36 cellular contexts compared by ENCODE assay signal in genomic region chr4:58074382-58074781, GRCh38.
DNase-seq lines count a peak whose midpoint lies in the region; ATAC-seq, FAIRE-seq and TF ChIP-seq lines count a peak whose summit lies in the region.
"Had no signal": no experiment of that assay in that cellular context is flagged by ENCODE, and none has a peak within 500 bp of the region (broad histone marks: within the 10 kb centered on the region; RNA-seq: fewer than 3 reads in every experiment).

No MANE protein-coding gene starts in this region.

- H3K27me3 ChIP-seq in K562 (ENCODE audit: control insufficient read depth in 2 of 2, insufficient read depth in 2 of 2, low read length in 2 of 2) = no peaks in the 10 kb centered on the region
- no peaks in the 10 kb centered on the region for H3K27me3 ChIP-seq in H1 (replicated peaks in 1 of 4; ENCODE audit: control insufficient read depth in 3 of 4, extremely low read depth in 1 of 4, insufficient read depth in 3 of 4, low read length in 3 of 4)
- H3K27me3 ChIP-seq: BE2C; BLaER1; BLaER1 treated with 17β-estradiol and CSF1 and Interleukin-3, amounts not matched to agents 10 nM and 100 nM had no signal

- H3K56ac ChIP-seq in H1 (replicated peaks; ENCODE audit: insufficient read length, low read depth, low read length) = no peak overlapping the region

- no peak for TF ChIP-seq EP300 in K562 (IDR thresholded peaks at IDR 0.05; ENCODE audit: low read length)
- TF ChIP-seq EP300 in H1 (IDR thresholded peaks at IDR 0.05; ENCODE audit: borderline replicate concordance in 1 of 2, low read depth in 2 of 2, low read length in 2 of 2) = no peak

- CTCF ChIA-PET in HEK293 (lab: Yijun Ruan, JAX) (no interaction called here), K562 (lab: Yijun Ruan, JAX; ENCODE audit: low intra/inter-chr PET ratio) (no interaction called here), H1 (lab: Charles Lee; ENCODE audit: partially characterized antibody) (no interaction called here)

- no peak overlapping the region for H2BK20ac ChIP-seq in H1 (ENCODE audit: low read length)

- no TSS peak for BruUV-seq in K562 (replicated peaks; lab: Mats Ljungman, UMichigan)

- H3K14ac ChIP-seq in H1 (ENCODE audit: insufficient read length) = no peak overlapping the region

- no peaks in the 10 kb centered on the region for H3K23me2 ChIP-seq in H1 (ENCODE audit: low read depth, low read length)

- H3K9me3 Mint-ChIP-seq in activated naive CD4-positive, alpha-beta T cell treated with anti-CD3 and anti-CD28 coated beads, Interleukin-2, amount 50 U/mL, for 72 hours = peaks cover 13 to 16% of the 10 kb centered on the region in 2 donors

- TF ChIP-seq POLR2A in K562 (conservative IDR thresholded peaks at IDR 0.05) (no peak), H1 (IDR thresholded peaks at IDR 0.05; ENCODE audit: control extremely low read depth in 1 of 2, low read depth in 2 of 2, low read length in 2 of 2) (no peak)

- H3K27ac Mint-ChIP-seq in activated naive CD4-positive, alpha-beta T cell treated with anti-CD3 and anti-CD28 coated beads, Interleukin-2, amount 50 U/mL, for 72 hours = no peak overlapping the region
- H3K27ac Mint-ChIP-seq: B cell; CD14-positive monocyte; CD4-positive, alpha-beta memory T cell; CD4-positive, alpha-beta T cell; CD4-positive, CD25-positive, alpha-beta regulatory T cell; CD8-positive, alpha-beta memory T cell; CD8-positive, alpha-beta T cell had no signal

- H2AFZ ChIP-seq in K562 (ENCODE audit: low read depth, low read length) = no peak overlapping the region
- H2AFZ ChIP-seq in H1 (ENCODE audit: low read length) = no peak overlapping the region

- no peak overlapping the region for H3K4ac ChIP-seq in H1 (replicated peaks; ENCODE audit: insufficient read length, low read depth, low read length)

- 13% methylated on average over 1 of the region's 1 CpG for WGBS in K562 (ENCODE audit: insufficient coverage, low coverage, missing lambda C conversion rate)
- WGBS in H1 (ENCODE audit: extremely low coverage in 1 of 2, insufficient coverage in 1 of 2, insufficient read length in 1 of 2, insufficient replicate concordance in 2 of 2, low coverage in 1 of 2, low lambda C conversion rate in 2 of 2, missing lambda C conversion rate in 1 of 2), 2 experiments = 93% methylated on average over 1 of the region's 1 CpG; no CpG with 5 or more reads in 1 of the 2 experiments

- no peak overlapping the region for H3K4me3 ChIP-seq in HEK293 (ENCODE audit: low read depth, low read length)
- H3K4me3 ChIP-seq in K562 = no peak overlapping the region
- no peak overlapping the region for H3K4me3 ChIP-seq in H1 (ENCODE audit: extremely low read depth in 1 of 4, insufficient read depth in 2 of 4, low read depth in 3 of 4, low read length in 4 of 4)
- H3K4me3 ChIP-seq: A549; BLaER1; BLaER1 treated with 17β-estradiol and CSF1 and Interleukin-3, amounts not matched to agents 10 nM and 100 nM had no signal

- H4K20me1 ChIP-seq in K562 (replicated peaks; ENCODE audit: control insufficient read depth, insufficient read depth, low read length) (no peaks in the 10 kb centered on the region), H1 (replicated peaks in 1 of 2; ENCODE audit: control insufficient read depth in 1 of 2, insufficient read depth in 2 of 2, low read length in 2 of 2) (no peaks in the 10 kb centered on the region)
- H4K20me1 ChIP-seq: BLaER1; BLaER1 treated with 17β-estradiol and CSF1 and Interleukin-3, amounts not matched to agents 10 nM and 100 nM had no signal

- H3K27ac ChIP-seq in HEK293 (ENCODE audit: extremely low read depth, low read depth, low read length) (no peak overlapping the region), K562 (ENCODE audit: extremely low read depth, low read depth, low read length) (no peak overlapping the region), H1 (ENCODE audit: low read depth, low read length) (no peak overlapping the region)
- H3K27ac ChIP-seq: 22Rv1; A549; BLaER1; BLaER1 treated with 17β-estradiol and CSF1 and Interleukin-3, amounts not matched to agents 10 nM and 100 nM; C4-2B had no signal

- H3K36me3 Mint-ChIP-seq in activated naive CD4-positive, alpha-beta T cell treated with anti-CD3 and anti-CD28 coated beads, Interleukin-2, amount 50 U/mL, for 72 hours = no peaks in the 10 kb centered on the region
- H3K36me3 Mint-ChIP-seq: CD14-positive monocyte; CD4-positive, alpha-beta memory T cell; CD4-positive, CD25-positive, alpha-beta regulatory T cell; CD8-positive, alpha-beta memory T cell; CD8-positive, alpha-beta T cell had no signal

- H2BK12ac ChIP-seq in H1 (ENCODE audit: low read depth, low read length) = no peak overlapping the region

- DNase-seq in D721Med (ENCODE audit: insufficient read length, low spot score) (no peak), K562 (ENCODE audit: extremely low read depth in 1 of 4, low spot score in 3 of 4) (no peak), H1 (ENCODE audit: low read depth in 1 of 2, low spot score in 2 of 2) (no peak), UCSD-AML1 (lab: John Stamatoyannopoulos, UW; ENCODE audit: unreplicated experiment) (no peak)
- no peak for DNase-seq in activated naive CD4-positive, alpha-beta T cell treated with anti-CD3 and anti-CD28 coated beads, Interleukin-2, amount 50 U/mL, for 72 hours (ENCODE audit: low spot score in 2 of 2)
- DNase-seq: 8988T; ACHN; AML-193; BE2C; C1 segment of cervical spinal cord; Caco-2; Calu3; CD4-positive, alpha-beta memory T cell; CD4-positive, alpha-beta T cell; CD4-positive, CD25-positive, alpha-beta regulatory T cell; CD8-positive, alpha-beta memory T cell; CD8-positive, alpha-beta T cell; COR-L47; DMS 273 treated with DMSO at 0.1 percent for 48 hours; DMS153; DMS53; DMS79; DMS79 treated with DMSO at 0.1 percent for 48 hours; DND-41; EL had no signal

- intact Hi-C loops in K562 (cut with micrococcal nuclease) = no loop called here

- no peak for TF ChIP-seq CTCF in D721Med (IDR thresholded peaks at IDR 0.05; ENCODE audit: insufficient read depth, missing control alignments)
- no peak for TF ChIP-seq CTCF in HEK293 (tag by site-specific recombination; IDR thresholded peaks at IDR 0.05)
- TF ChIP-seq CTCF in K562 (IDR thresholded peaks at IDR 0.05 in 2 of 3, conservative IDR thresholded peaks at IDR 0.05 in 1 of 3; ENCODE audit: insufficient read depth in 2 of 3, low read depth in 1 of 3, low read length in 3 of 3) = no peak
- TF ChIP-seq CTCF in H1 (IDR thresholded peaks at IDR 0.05; ENCODE audit: control extremely low read depth in 1 of 3, insufficient read depth in 1 of 3, low read depth in 1 of 3, low read length in 3 of 3) = no peak

- in situ Hi-C loops in K562 (cut with MboI) = no loop called here

- H2BK120ac ChIP-seq in H1 (replicated peaks; ENCODE audit: low read depth, low read length) = no peak overlapping the region

- ATAC-seq in K562 (no peak), HG03097 (IDR thresholded peaks at IDR 0.05; ENCODE audit: low FRiP score, unreplicated experiment) (no peak), GM18909 (IDR thresholded peaks at IDR 0.05; ENCODE audit: poor library complexity, unreplicated experiment) (no peak)
- no peak for ATAC-seq in activated naive CD4-positive, alpha-beta T cell treated with anti-CD3 and anti-CD28 coated beads, Interleukin-2, amount 50 U/mL, for 72 hours
- ATAC-seq: A549; CD8-positive, alpha-beta T cell had no signal

- POLR2A ChIA-PET in HEK293 (lab: Yijun Ruan, JAX) (no interaction called here), K562 (lab: Yijun Ruan, JAX) (no interaction called here), H1 (lab: Charles Lee; ENCODE audit: partially characterized antibody) (no interaction called here)

- no peaks in the 10 kb centered on the region for H3K4me1 ChIP-seq in HEK293 (ENCODE audit: control insufficient read depth, insufficient read depth, low read length)
- H3K4me1 ChIP-seq in K562 (replicated peaks in 1 of 2; ENCODE audit: control insufficient read depth in 2 of 2, insufficient read depth in 2 of 2, low read length in 2 of 2) = no peaks in the 10 kb centered on the region
- H3K4me1 ChIP-seq in H1 (replicated peaks in 1 of 4; ENCODE audit: control insufficient read depth in 3 of 4, insufficient read depth in 4 of 4, low read length in 3 of 4) = no peaks in the 10 kb centered on the region
- H3K4me1 ChIP-seq: A549; BE2C; BLaER1; BLaER1 treated with 17β-estradiol and CSF1 and Interleukin-3, amounts not matched to agents 10 nM and 100 nM; Caco-2 had no signal

- H3K9me3 ChIP-seq in HEK293 (ENCODE audit: control insufficient read depth, insufficient read depth, low read depth, low read length) (no peaks in the 10 kb centered on the region), K562 (replicated peaks; ENCODE audit: control insufficient read depth, insufficient read depth, low read depth, low read length) (no peaks in the 10 kb centered on the region), H1 (ENCODE audit: insufficient read depth in 2 of 2, low read depth in 1 of 2, low read length in 1 of 2) (peaks cover 0 to 3% of the 10 kb centered on the region in 2 experiments; a peak in 1 of 4 replicates)
- H3K9me3 ChIP-seq: A549; BLaER1; BLaER1 treated with 17β-estradiol and CSF1 and Interleukin-3, amounts not matched to agents 10 nM and 100 nM; Caco-2 had no signal

- H4K8ac ChIP-seq in H1 (ENCODE audit: extremely low read depth, insufficient read depth, low read length) = no peak overlapping the region

- TF ChIP-seq RAD21 in K562 (CRISPR knock-in tag; conservative IDR thresholded peaks at IDR 0.05 in 1 of 2, IDR thresholded peaks at IDR 0.05 in 1 of 2) = no peak
- TF ChIP-seq RAD21 in H1 (IDR thresholded peaks at IDR 0.05 in 1 of 2, conservative IDR thresholded peaks at IDR 0.05 in 1 of 2; ENCODE audit: low read depth in 2 of 2, low read length in 2 of 2) = no peak

- H2BK5ac ChIP-seq in H1 (ENCODE audit: low read depth, low read length) = no peak overlapping the region

- H4K91ac ChIP-seq in H1 (replicated peaks; ENCODE audit: insufficient read length, low read length) = no peak overlapping the region

- H3K79me2 ChIP-seq in K562 (ENCODE audit: control insufficient read depth, insufficient read depth, low read length) (no peaks in the 10 kb centered on the region), H1 (ENCODE audit: control insufficient read depth in 1 of 2, insufficient read depth in 2 of 2, low read length in 2 of 2) (no peaks in the 10 kb centered on the region)

- H3K79me1 ChIP-seq in H1 (ENCODE audit: low read depth, low read length) = no peaks in the 10 kb centered on the region

- H3K23ac ChIP-seq in H1 (ENCODE audit: insufficient read length) = no peak overlapping the region

- no peaks in the 10 kb centered on the region for H3K9me1 ChIP-seq in K562 (ENCODE audit: control insufficient read depth, insufficient read depth, low read length)

- no peak overlapping the region for H4K5ac ChIP-seq in H1 (ENCODE audit: insufficient read length, low read depth, low read length)

- no peak overlapping the region for H3K18ac ChIP-seq in H1 (ENCODE audit: extremely low read depth, low read length)

- H2BK15ac ChIP-seq in H1 (ENCODE audit: low read length) = no peak overlapping the region

- no peaks in the 10 kb centered on the region for H3K36me3 ChIP-seq in HEK293 (ENCODE audit: control insufficient read depth in 2 of 2, insufficient read depth in 1 of 2, low read length in 2 of 2)
- H3K36me3 ChIP-seq in K562 (ENCODE audit: control insufficient read depth, insufficient read depth, low read length) = no peaks in the 10 kb centered on the region
- no peaks in the 10 kb centered on the region for H3K36me3 ChIP-seq in H1 (ENCODE audit: control insufficient read depth in 2 of 4, insufficient read depth in 4 of 4, low read length in 3 of 4)
- H3K36me3 ChIP-seq: BE2C; BLaER1; BLaER1 treated with 17β-estradiol and CSF1 and Interleukin-3, amounts not matched to agents 10 nM and 100 nM had no signal

- H3K9ac ChIP-seq in K562 (ENCODE audit: insufficient read depth in 1 of 2, low read depth in 2 of 2, low read length in 2 of 2) (no peak overlapping the region), H1 (replicated peaks in 1 of 4; ENCODE audit: extremely low read depth in 1 of 4, low read depth in 3 of 4, low read length in 3 of 4) (no peak overlapping the region)
- H3K9ac ChIP-seq: BLaER1; BLaER1 treated with 17β-estradiol and CSF1 and Interleukin-3, amounts not matched to agents 10 nM and 100 nM had no signal

- FAIRE-seq in D721Med (lab: Jason Lieb, UNC) (peak; percentile 56), K562 (lab: Jason Lieb, UNC) (no peak), H1 (lab: Jason Lieb, UNC) (no peak)
- FAIRE-seq: A204.1, A549 had no signal

- no peak overlapping the region for H3K4me2 ChIP-seq in K562 (ENCODE audit: insufficient read depth, low read length)
- no peak overlapping the region for H3K4me2 ChIP-seq in H1 (ENCODE audit: insufficient read depth in 1 of 2, low read depth in 2 of 2, low read length in 2 of 2)
- H3K4me2 ChIP-seq: A549; BLaER1; BLaER1 treated with 17β-estradiol and CSF1 and Interleukin-3, amounts not matched to agents 10 nM and 100 nM had no signal

- H2AK5ac ChIP-seq in H1 (ENCODE audit: low read depth, low read length) = no peak overlapping the region
